Comparison of ENCODE assay signal across 12 cellular contexts in genomic region chr2:239716536-239717318, GRCh38.
A peak's percentile ranks its signal among the peaks of the same experiment; 100 is the strongest.
DNase-seq lines count a peak whose midpoint lies in the region; ATAC-seq and TF ChIP-seq lines count a peak whose summit lies in the region.
"Had no signal": no experiment of that assay in that cellular context is flagged by ENCODE, and none has a peak within 500 bp of the region (broad histone marks: within the 10 kb centered on the region; RNA-seq: fewer than 3 reads in every experiment).

No MANE protein-coding gene starts in this region.

- TF ChIP-seq POLR2A in erythroblast (IDR thresholded peaks at IDR 0.05; ENCODE audit: low read length), result no peak

- no peak for ATAC-seq in GM19351 (IDR thresholded peaks at IDR 0.05; ENCODE audit: unreplicated experiment)
- ATAC-seq: HCT116 had no signal

- no peak for TF ChIP-seq CTCF in osteocyte (IDR thresholded peaks at IDR 0.05)

- DNase-seq in DMS 273 (lab: John Stamatoyannopoulos, UW; ENCODE audit: unreplicated experiment), result peak; percentile 74
- peak; percentile 7 for DNase-seq in astrocyte of the hippocampus (ENCODE audit: low read depth, low spot score)
- peak; percentile 58 to 65 for DNase-seq in hippocampal formation (lab: John Stamatoyannopoulos, UW)
- DNase-seq in osteocyte (ENCODE audit: extremely low spot score, unreplicated experiment), result peak; percentile 51
- no peak for DNase-seq in cerebellar cortex (ENCODE audit: low spot score)
- no peak for DNase-seq in NCI-H1417 treated with DMSO at 0.1 percent for 48 hours (lab: John Stamatoyannopoulos, UW)
- no peak for DNase-seq in erythroblast (lab: John Stamatoyannopoulos, UW)
- DNase-seq: EL, NCI-H2029 had no signal

- no peak overlapping the region for H3K27ac Mint-ChIP-seq in osteocyte (ENCODE audit: unreplicated experiment)
- H3K27ac Mint-ChIP-seq: activated naive CD8-positive, alpha-beta T cell had no signal

- H3K27me3 Mint-ChIP-seq in osteocyte (ENCODE audit: unreplicated experiment), result no peaks in the 10 kb centered on the region

- H3K36me3 Mint-ChIP-seq in osteocyte (ENCODE audit: unreplicated experiment), result no peaks in the 10 kb centered on the region

- H3K9me3 Mint-ChIP-seq in osteocyte (ENCODE audit: unreplicated experiment), result peaks cover 17% of the 10 kb centered on the region

- no peak overlapping the region for H3K4me3 Mint-ChIP-seq in osteocyte (ENCODE audit: unreplicated experiment)
- H3K4me3 Mint-ChIP-seq: activated naive CD8-positive, alpha-beta T cell had no signal

- no peaks in the 10 kb centered on the region for H3K4me1 Mint-ChIP-seq in osteocyte (ENCODE audit: unreplicated experiment)

Comparison
In these comparisons a context has a peak if more than half of its experiments do, and no peak if none do; other contexts are left out.
1. DNase-seq: peak in DMS 273 (single experiment), astrocyte of the hippocampus (single experiment), hippocampal formation (2 of 2) and osteocyte (single experiment); none in cerebellar cortex (single experiment), NCI-H1417 treated with DMSO at 0.1 percent for 48 hours (single experiment) and erythroblast (0 of 2).